18 cellular contexts compared by ENCODE assay signal in the genomic region with DNA sequence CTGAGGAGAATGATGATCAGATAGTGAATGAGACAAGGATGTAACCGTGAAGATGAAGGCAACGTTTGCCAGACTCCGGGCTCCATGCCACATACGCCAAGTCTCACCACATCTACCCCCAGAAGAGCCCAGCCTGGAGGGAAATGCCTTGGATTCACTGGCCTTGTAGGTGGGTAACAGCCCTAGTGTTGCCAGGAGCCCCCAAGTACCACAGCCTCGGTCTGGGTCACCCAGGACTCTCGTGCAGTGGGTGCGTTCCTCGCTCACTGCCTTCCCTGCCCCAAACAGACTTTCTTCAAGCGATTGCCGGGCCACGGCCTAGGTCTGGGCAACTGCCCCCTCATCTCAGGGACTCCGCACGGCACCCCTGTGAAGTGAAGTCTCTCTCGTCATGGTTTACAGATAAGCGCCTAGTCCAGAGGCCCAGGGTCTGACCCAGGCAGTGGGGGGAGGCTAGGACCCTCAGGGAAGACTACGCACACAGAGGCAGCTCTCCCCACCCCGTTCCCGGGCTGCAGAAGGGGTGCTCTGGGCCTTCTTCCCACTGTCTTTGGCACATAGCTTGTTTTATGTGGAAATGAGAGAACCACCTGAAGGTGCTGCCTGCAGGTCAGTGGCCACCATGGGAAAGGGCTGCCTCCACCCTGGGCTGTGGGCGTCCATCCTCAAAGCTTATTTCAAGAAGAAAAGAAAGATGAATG.
A peak's percentile ranks its signal among the peaks of the same experiment; 100 is the strongest.
DNase-seq lines count a peak whose midpoint lies in the region; ATAC-seq and TF ChIP-seq lines count a peak whose summit lies in the region.
"Had no signal": no experiment of that assay in that cellular context is flagged by ENCODE, and none has a peak within 500 bp of the region (broad histone marks: within the 10 kb centered on the region; RNA-seq: fewer than 3 reads in every experiment).

No MANE protein-coding gene starts in this region.

- H3K9me3 ChIP-seq in H9 (ENCODE audit: control insufficient read depth, low read depth, low read length) (no peaks in the 10 kb centered on the region), stomach (no peaks in the 10 kb centered on the region)

- no peak for TF ChIP-seq POLR2A in stomach (IDR thresholded peaks at IDR 0.05)

- TF ChIP-seq EP300 in stomach (IDR thresholded peaks at IDR 0.05) = no peak

- no peak overlapping the region for H3K4me3 Mint-ChIP-seq in H9
- H3K4me3 Mint-ChIP-seq: GM23338 had no signal

- H3K36me3 ChIP-seq in stomach = no peaks in the 10 kb centered on the region

- no peaks in the 10 kb centered on the region for H3K23me2 ChIP-seq in H9 (ENCODE audit: insufficient read length, low read depth, low read length, poor library complexity, severe bottlenecking)

- H3K27me3 ChIP-seq in H9 (ENCODE audit: insufficient read depth, low read length) (no peaks in the 10 kb centered on the region), stomach (peaks cover 0 to 17% (median 0%) of the 10 kb centered on the region in 3 donors)

- no CpG with 5 or more reads among the region's 19 CpGs for WGBS in H9 (ENCODE audit: extremely low coverage, insufficient read length, low lambda C conversion rate)
- WGBS in stomach, 5 donors = 86 to 92% (median 90%) methylated on average over 19 of the region's 19 CpGs

- H3K4me2 ChIP-seq in H9 (ENCODE audit: insufficient read depth, insufficient read length, low read length) = no peak overlapping the region
- H3K4me2 ChIP-seq: GM23338 had no signal

- no peak overlapping the region for H2BK120ac ChIP-seq in H9 (ENCODE audit: low read depth, low read length, poor library complexity, severe bottlenecking)

- H2BK12ac ChIP-seq in H9 (ENCODE audit: insufficient read length, low read depth, low read length) = no peak overlapping the region

- intact Hi-C loops in stomach (cut with DNase I; ENCODE audit: low total_unique reads) = no loop called here

- no peak overlapping the region for H3K23ac ChIP-seq in H9 (ENCODE audit: insufficient read length, low read depth, low read length)

- H3T11ph ChIP-seq in H9 (ENCODE audit: low read length) = no peak overlapping the region

- H2BK15ac ChIP-seq in H9 (ENCODE audit: low read depth, low read length) = no peak overlapping the region

- H3K36me3 Mint-ChIP-seq in H9 (ENCODE audit: insufficient read depth in 1 of 3, low read depth in 3 of 3) = peaks cover 2 to 12% (median 4%) of the 10 kb centered on the region in 3 experiments; a peak in 6 of 7 replicates

- peaks cover 3% of the 10 kb centered on the region in 2 experiments; a peak in 3 of 4 replicates for H3K4me1 Mint-ChIP-seq in H9

- H3K27ac ChIP-seq in H9 (ENCODE audit: insufficient read length, low read depth, low read length) (no peak overlapping the region), stomach (no peak overlapping the region)
- H3K27ac ChIP-seq: C4-2B, RWPE1 had no signal

- no peak overlapping the region for H3K9ac ChIP-seq in H9 (ENCODE audit: extremely low read depth, insufficient read length, low read length)

- H3K56ac ChIP-seq in H9 (ENCODE audit: insufficient read length, low read depth, low read length) = no peak overlapping the region

- H3K4me3 ChIP-seq in stomach = no peak overlapping the region
- H3K4me3 ChIP-seq: GM12878, GM23338, K562 had no signal

- no peak overlapping the region for H2AFZ ChIP-seq in H9 (ENCODE audit: low read length)
- H2AFZ ChIP-seq: GM23338 had no signal

- H3K79me1 ChIP-seq in H9 (ENCODE audit: insufficient read depth, low read depth, low read length, poor library complexity, severe bottlenecking) = no peaks in the 10 kb centered on the region

- no peak overlapping the region for H3K14ac ChIP-seq in H9 (ENCODE audit: insufficient read depth, low read length)

- ATAC-seq in GM21825 (IDR thresholded peaks at IDR 0.05; ENCODE audit: unreplicated experiment) (no peak), GM18517 (IDR thresholded peaks at IDR 0.05; ENCODE audit: unreplicated experiment) (no peak)
- ATAC-seq: GM12878, K562 had no signal

- H2BK5ac ChIP-seq in H9 (ENCODE audit: insufficient read length, low read length) = no peak overlapping the region

- H4K20me1 ChIP-seq in H9 (ENCODE audit: control insufficient read depth, insufficient read depth, insufficient read length) = no peaks in the 10 kb centered on the region

- no peak overlapping the region for H4K8ac ChIP-seq in H9 (replicated peaks; ENCODE audit: insufficient read length, low read depth, low read length)

- H3K27ac Mint-ChIP-seq in H9 = peak overlapping the region in 1 of 3 experiments; percentile 55; a peak in 1 of 7 replicates
- H3K27ac Mint-ChIP-seq: GM23338 had no signal

- H3K4me1 ChIP-seq in H9 (ENCODE audit: insufficient read depth, low read length) (no peaks in the 10 kb centered on the region), stomach (no peaks in the 10 kb centered on the region)

- H4K5ac ChIP-seq in H9 (ENCODE audit: insufficient read length, low read depth, low read length) = no peak overlapping the region

- no peak overlapping the region for H3K4ac ChIP-seq in H9 (ENCODE audit: low read depth, low read length)

- peak; percentile 29 for DNase-seq in activated CD8-positive, alpha-beta memory T cell treated with anti-CD3 and anti-CD28 coated beads, Interleukin-2, amount 50 U/mL, for 48 hours
- no peak for DNase-seq in activated CD8-positive, alpha-beta memory T cell treated with anti-CD3 and anti-CD28 coated beads, Interleukin-2, amount 50 U/mL, for 4 hours
- DNase-seq in H9 (peak; percentile 18), mesenteric fat pad (ENCODE audit: low spot score) (peak; percentile 69), stomach (peak; percentile 16), middle frontal gyrus (ENCODE audit: extremely low spot score, low spot score) (no peak)
- DNase-seq: COR-L47, NCI-H146, NCI-H226, NCI-H526, OCI-M1 had no signal

- no peak overlapping the region for H2BK20ac ChIP-seq in H9 (ENCODE audit: low read depth, low read length, poor library complexity, severe bottlenecking)

- H3K9me3 Mint-ChIP-seq in H9 = peaks cover 11% of the 10 kb centered on the region in 2 experiments

- no peak overlapping the region for H4K91ac ChIP-seq in H9 (ENCODE audit: insufficient read length, low read depth, low read length)

- no peaks in the 10 kb centered on the region for H3K79me2 ChIP-seq in H9 (ENCODE audit: insufficient read depth, low read length)

- TF ChIP-seq CTCF in H9 (conservative IDR thresholded peaks at IDR 0.05) = no peak
- no peak for TF ChIP-seq CTCF in stomach (IDR thresholded peaks at IDR 0.05)

- peaks cover 9% of the 10 kb centered on the region for H3K27me3 Mint-ChIP-seq in H9 (ENCODE audit: low read depth)

- no peak overlapping the region for H3K18ac ChIP-seq in H9 (ENCODE audit: insufficient read length, low read depth, low read length)

- no peak overlapping the region for H2AK5ac ChIP-seq in H9 (ENCODE audit: insufficient read length, low read length)

Comparison
In these comparisons a context has a peak if more than half of its experiments do, and no peak if none do; other contexts are left out.
1. DNase-seq: peak in activated CD8-positive, alpha-beta memory T cell treated with anti-CD3 and anti-CD28 coated beads, Interleukin-2, amount 50 U/mL, for 48 hours (single experiment), H9 (single experiment), mesenteric fat pad (single experiment) and stomach (single experiment); none in activated CD8-positive, alpha-beta memory T cell treated with anti-CD3 and anti-CD28 coated beads, Interleukin-2, amount 50 U/mL, for 4 hours (single experiment) and middle frontal gyrus (single experiment).